ENCODE assay signal across 23 cellular contexts in genomic region chr3:45387171-45387570, GRCh38. TPM values are rescaled to one million over a fixed set of nuclear protein-coding genes. Genes with fewer than 3 reads are reported as not detected.
DNase-seq lines count a peak whose midpoint lies in the region; ATAC-seq, FAIRE-seq and TF ChIP-seq lines count a peak whose summit lies in the region.
"Had no signal": no experiment of that assay in that cellular context is flagged by ENCODE, and none has a peak within 500 bp of the region (broad histone marks: within the 10 kb centered on the region; RNA-seq: fewer than 3 reads in every experiment).

No MANE protein-coding gene starts in this region.

- H3K4me1 ChIP-seq in Loucy (ENCODE audit: insufficient read depth, low read length, poor library complexity, severe bottlenecking) (peaks cover 19% of the 10 kb centered on the region), neural progenitor cell (peaks cover 6% of the 10 kb centered on the region)

- H3K4me1 Mint-ChIP-seq in neural progenitor cell = peaks cover 14% of the 10 kb centered on the region

- H3K9me3 ChIP-seq in Loucy (ENCODE audit: insufficient read depth, low read depth, low read length) (no peaks in the 10 kb centered on the region), neural progenitor cell (ENCODE audit: low read depth) (no peaks in the 10 kb centered on the region)
- H3K9me3 ChIP-seq: neutrophil, spleen had no signal

- FAIRE-seq in bronchial epithelial cell (lab: Jason Lieb, UNC) = no peak
- FAIRE-seq: endothelial cell of umbilical vein, TTC549 had no signal

- H3K4me3 ChIP-seq in Loucy (ENCODE audit: low read length, poor library complexity, severe bottlenecking) = no peak overlapping the region
- H3K4me3 ChIP-seq in bronchial epithelial cell (ENCODE audit: low read depth, low read length) = no peak overlapping the region
- H3K4me3 ChIP-seq in neural progenitor cell = no peak overlapping the region

- no peaks in the 10 kb centered on the region for H4K20me1 ChIP-seq in Loucy (ENCODE audit: insufficient read depth, low read length, poor library complexity, severe bottlenecking)
- H4K20me1 ChIP-seq in neural progenitor cell (ENCODE audit: low read depth) = no peaks in the 10 kb centered on the region

- peaks cover 21% of the 10 kb centered on the region for H3K79me2 ChIP-seq in Loucy (ENCODE audit: insufficient read depth, low read length)
- peaks cover 27% of the 10 kb centered on the region for H3K79me2 ChIP-seq in neural progenitor cell (ENCODE audit: low read depth)

- H3K4me2 ChIP-seq in Loucy (ENCODE audit: low read depth, low read length, poor library complexity, severe bottlenecking) (no peak overlapping the region), neural progenitor cell (no peak overlapping the region)

- no peak overlapping the region for H3K27ac ChIP-seq in neural progenitor cell
- H3K27ac ChIP-seq: neutrophil had no signal

- H3F3A ChIP-seq in Loucy (ENCODE audit: low read depth) = no peaks in the 10 kb centered on the region
- H3F3A ChIP-seq in neural progenitor cell (ENCODE audit: low read depth) = no peaks in the 10 kb centered on the region

- DNase-seq in EL = peak; percentile 6
- DNase-seq in bronchial epithelial cell (ENCODE audit: low read depth) = peak; percentile 60
- DNase-seq in neural progenitor cell (ENCODE audit: low spot score) = no peak
- DNase-seq in left lobe of liver (ENCODE audit: low spot score) = no peak
- no peak for DNase-seq in middle frontal gyrus (ENCODE audit: extremely low spot score, low spot score)
- DNase-seq: activated CD4-positive, alpha-beta T cell treated with anti-CD3 and anti-CD28 coated beads for 36 hours; COR-L47; DMS79; head of caudate nucleus; KG1; midbrain; NCI-H187; NCI-H748 treated with DMSO at 0.1 percent for 48 hours; SHP77; spleen; stimulated activated CD4-positive, alpha-beta T cell treated with anti-CD3 and anti-CD28 coated beads, Interleukin-4, amount 100 ng/mL, for 24 hours; stimulated activated naive CD4-positive, alpha-beta T cell treated with Interleukin-2 at 50 U/mL for 16 hours had no signal

- H3K36me3 Mint-ChIP-seq in neural progenitor cell = no peaks in the 10 kb centered on the region

- H3K4me3 Mint-ChIP-seq in neural progenitor cell = peak overlapping the region; percentile 97

- no peak for TF ChIP-seq CTCF in Loucy (conservative IDR thresholded peaks at IDR 0.05; ENCODE audit: low read length)
- TF ChIP-seq CTCF in bronchial epithelial cell (IDR thresholded peaks at IDR 0.05; ENCODE audit: insufficient read depth, low read length, severe bottlenecking) = no peak
- no peak for TF ChIP-seq CTCF in neural progenitor cell (IDR thresholded peaks at IDR 0.05)

- no peaks in the 10 kb centered on the region for H3K9me2 ChIP-seq in Loucy (replicated peaks; ENCODE audit: low read depth, low read length)

- H3K27me3 Mint-ChIP-seq in neural progenitor cell (ENCODE audit: insufficient read depth, low read depth) = peaks cover 5% of the 10 kb centered on the region
- H3K27me3 Mint-ChIP-seq: dendritic cell treated with granulocyte-macrophage colony-stimulating factor and Interleukin-4, amounts not matched to agents 40 ng/mL and 50 ng/mL, for 4 days had no signal

- H3K9ac ChIP-seq in Loucy (ENCODE audit: low read depth, low read length, poor library complexity, severe bottlenecking) = no peak overlapping the region
- no peak overlapping the region for H3K9ac ChIP-seq in neural progenitor cell

- no peaks in the 10 kb centered on the region for H3K36me3 ChIP-seq in Loucy (ENCODE audit: insufficient read depth, low read length)
- H3K36me3 ChIP-seq in bronchial epithelial cell (ENCODE audit: control insufficient read depth, insufficient read depth, low read length) = no peaks in the 10 kb centered on the region
- H3K36me3 ChIP-seq in neural progenitor cell = no peaks in the 10 kb centered on the region
- H3K36me3 ChIP-seq: neutrophil had no signal

- no peak overlapping the region for H3K27ac Mint-ChIP-seq in neural progenitor cell
- H3K27ac Mint-ChIP-seq: activated CD4-positive, alpha-beta T cell treated with anti-CD3 and anti-CD28 coated beads for 36 hours had no signal

- no peaks in the 10 kb centered on the region for H3K27me3 ChIP-seq in Loucy (ENCODE audit: insufficient read depth, low read length, poor library complexity, severe bottlenecking)
- H3K27me3 ChIP-seq in bronchial epithelial cell (ENCODE audit: control insufficient read depth, insufficient read depth, low read length) = no peaks in the 10 kb centered on the region
- no peaks in the 10 kb centered on the region for H3K27me3 ChIP-seq in neural progenitor cell
- H3K27me3 ChIP-seq: neutrophil, spleen had no signal

- no peaks in the 10 kb centered on the region for H3K9me3 Mint-ChIP-seq in neural progenitor cell
- H3K9me3 Mint-ChIP-seq: dendritic cell treated with granulocyte-macrophage colony-stimulating factor and Interleukin-4, amounts not matched to agents 40 ng/mL and 50 ng/mL, for 4 days had no signal

- 0 out of 2 replicates have a peak overlapping the region, but pooled peaks have one; percentile 94 for H2AFZ ChIP-seq in Loucy (ENCODE audit: low read length)
- H2AFZ ChIP-seq in neural progenitor cell (replicated peaks) = no peak overlapping the region

- ATAC-seq in HG02798 (IDR thresholded peaks at IDR 0.05; ENCODE audit: poor library complexity, unreplicated experiment) (no peak), left lobe of liver (no peak)
- ATAC-seq: activated CD4-positive, alpha-beta T cell treated with anti-CD3 and anti-CD28 coated beads for 36 hours had no signal

RNA-seq across cellular contexts. Expression of gene LARS2, which starts 1.2 kb away (rescaled TPM):
- 19.0 and 19.1 TPM in 2 replicates for total RNA-seq in bronchial epithelial cell
- 24.8 and 30.9 TPM in 2 replicates for total RNA-seq in neural progenitor cell (ENCODE audit: low replicate concordance)
- total RNA-seq in left lobe of liver = 11.8 TPM

Comparison
In these comparisons a context has a peak if more than half of its experiments do, and no peak if none do; other contexts are left out.
1. DNase-seq: peak in EL (single experiment) and bronchial epithelial cell (single experiment); none in neural progenitor cell (single experiment), left lobe of liver (single experiment) and middle frontal gyrus (single experiment).